In genomic region chr17:66753126-66753920, GRCh38 we compare ENCODE assay signal across 26 cellular contexts.
"Had no signal": no experiment of that assay in that cellular context is flagged by ENCODE, and none has a peak within 500 bp of the region (broad histone marks: within the 10 kb centered on the region; RNA-seq: fewer than 3 reads in every experiment).

No MANE protein-coding gene starts in this region.

- H3K27me3 Mint-ChIP-seq: activated B cell treated with CpG ODN at 0.5 μM for 24 hours; activated naive CD8-positive, alpha-beta T cell treated with anti-CD3 and anti-CD28 coated beads for 36 hours; effector memory CD8-positive, alpha-beta T cell had no signal

- H3K4me3 Mint-ChIP-seq: activated B cell treated with CpG ODN at 0.5 μM for 24 hours; activated naive CD8-positive, alpha-beta T cell treated with anti-CD3 and anti-CD28 coated beads for 36 hours; activated T-cell treated with anti-CD3 and anti-CD28 coated beads, Interleukin-2, amount 50 U/mL, for 72 hours; brain; effector memory CD8-positive, alpha-beta T cell; natural killer cell had no signal

- H3K27me3 ChIP-seq: ascending aorta, cardiac muscle cell, colonic mucosa, right atrium auricular region, suprapubic skin, tibial nerve had no signal

- DNase-seq: activated B cell treated with CpG ODN at 0.5 μM for 24 hours; activated naive CD4-positive, alpha-beta T cell treated with Interleukin-2 at 50 U/mL for 16 hours; activated naive CD8-positive, alpha-beta T cell treated with anti-CD3 and anti-CD28 coated beads for 36 hours; activated T-cell treated with anti-CD3 and anti-CD28 coated beads for 4 hours; activated T-cell treated with anti-CD3 and anti-CD28 coated beads, Interleukin-2, amount 50 U/mL, for 72 hours; cerebellar nuclear complex; colonic mucosa; effector memory CD8-positive, alpha-beta T cell; foreskin fibroblast; head of caudate nucleus; hippocampal formation; kidney; left colon; mammary epithelial cell; natural killer cell; stimulated activated CD4-positive, alpha-beta T cell treated with anti-CD3 and anti-CD28 coated beads, Interleukin-15, amount 100 ng/mL, for 24 hours; stimulated activated CD4-positive, alpha-beta T cell treated with anti-CD3 and anti-CD28 coated beads, Interleukin-2, amount 100 ng/mL, for 24 hours; stimulated activated naive CD4-positive, alpha-beta T cell; T-helper 2 cell had no signal

- H3K36me3 ChIP-seq: ascending aorta, cardiac muscle cell, colonic mucosa, right atrium auricular region, suprapubic skin had no signal

- H3K9me3 Mint-ChIP-seq: activated B cell treated with CpG ODN at 0.5 μM for 24 hours; activated naive CD8-positive, alpha-beta T cell treated with anti-CD3 and anti-CD28 coated beads for 36 hours; activated T-cell treated with anti-CD3 and anti-CD28 coated beads, Interleukin-2, amount 50 U/mL, for 72 hours; effector memory CD8-positive, alpha-beta T cell; natural killer cell had no signal

- H3K4me1 ChIP-seq: ascending aorta, right atrium auricular region, suprapubic skin, tibial nerve had no signal

- H3K27ac ChIP-seq: ascending aorta, cardiac muscle cell, colonic mucosa, right atrium auricular region, suprapubic skin, tibial nerve had no signal

- H3K9me3 ChIP-seq: ascending aorta, colonic mucosa, right atrium auricular region, suprapubic skin, tibial nerve had no signal

- H3K4me3 ChIP-seq: ascending aorta, cardiac muscle cell, colonic mucosa, right atrium auricular region, suprapubic skin, tibial nerve had no signal

- H3K36me3 Mint-ChIP-seq: natural killer cell had no signal

- ATAC-seq: activated T-cell treated with anti-CD3 and anti-CD28 coated beads, Interleukin-2, amount 50 U/mL, for 72 hours; effector memory CD8-positive, alpha-beta T cell; esophagus mucosa; left colon; natural killer cell had no signal

- H3K4me1 Mint-ChIP-seq: activated B cell treated with CpG ODN at 0.5 μM for 24 hours; activated naive CD8-positive, alpha-beta T cell treated with anti-CD3 and anti-CD28 coated beads for 36 hours; natural killer cell had no signal

- H3K27ac Mint-ChIP-seq: activated B cell treated with CpG ODN at 0.5 μM for 24 hours; activated naive CD8-positive, alpha-beta T cell treated with anti-CD3 and anti-CD28 coated beads for 36 hours; effector memory CD8-positive, alpha-beta T cell; natural killer cell had no signal
